8 cellular contexts compared by ENCODE assay signal in the genomic region with DNA sequence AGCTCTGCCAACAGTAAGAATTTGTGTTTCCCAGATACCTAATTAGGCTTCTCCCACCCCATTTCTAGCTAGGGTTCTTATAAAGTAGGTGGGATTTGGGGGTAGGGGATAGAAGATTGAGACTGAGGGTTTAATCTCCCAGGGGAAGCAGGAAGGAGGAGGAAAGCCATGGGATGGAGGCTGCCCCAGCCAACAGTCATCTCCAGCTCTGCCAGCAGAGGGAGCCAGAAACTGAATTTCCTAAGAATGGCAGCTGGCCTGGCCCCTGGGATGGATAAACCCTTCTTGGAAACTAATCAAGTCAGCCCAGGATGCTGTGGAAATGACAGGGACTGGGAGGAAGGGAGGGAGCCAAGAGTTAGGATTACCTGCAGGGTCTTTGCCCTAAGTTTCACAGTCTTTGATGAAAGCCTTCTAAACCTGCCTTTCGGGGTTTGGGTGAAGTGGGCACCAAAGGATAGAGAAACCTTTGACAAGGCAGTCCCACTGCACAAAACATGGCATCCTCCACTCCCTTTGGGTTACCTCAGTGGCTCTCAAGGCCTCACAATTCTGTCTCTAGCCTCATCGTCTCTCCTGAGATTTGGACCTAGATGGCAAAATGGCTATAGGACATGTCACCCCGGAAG. TPM values are rescaled to one million over a fixed set of nuclear protein-coding genes. Genes with fewer than 3 reads are reported as not detected.
DNase-seq lines count a peak whose midpoint lies in the region; ATAC-seq and TF ChIP-seq lines count a peak whose summit lies in the region.

No MANE protein-coding gene starts in this region.

- H3K79me2 ChIP-seq in HCT116 (ENCODE audit: insufficient read depth, low read length) = no peaks in the 10 kb centered on the region

- no peak for TF ChIP-seq POLR2A in HCT116 (IDR thresholded peaks at IDR 0.05; ENCODE audit: borderline replicate concordance, extremely low read depth, insufficient read depth, insufficient read length)

- no peaks in the 10 kb centered on the region for H3K36me3 Mint-ChIP-seq in activated T-cell treated with anti-CD3 and anti-CD28 coated beads, Interleukin-2, amount 50 U/mL, for 4 hours (ENCODE audit: insufficient read depth)

- H3K4me3 Mint-ChIP-seq in activated T-cell treated with anti-CD3 and anti-CD28 coated beads, Interleukin-2, amount 50 U/mL, for 4 hours = no peak overlapping the region

- peak; percentile 90 for ATAC-seq in HCT116
- ATAC-seq in activated T-cell treated with anti-CD3 and anti-CD28 coated beads, Interleukin-2, amount 50 U/mL, for 4 hours = peak; percentile 34 to 61
- peak; percentile 70 for ATAC-seq in omental fat pad (ENCODE audit: low FRiP score)
- no peak for ATAC-seq in HG03025 (IDR thresholded peaks at IDR 0.05; ENCODE audit: low FRiP score, unreplicated experiment)
- no peak for ATAC-seq in GM18519 (IDR thresholded peaks at IDR 0.05; ENCODE audit: low FRiP score, unreplicated experiment)

- H3K4me1 Mint-ChIP-seq in activated T-cell treated with anti-CD3 and anti-CD28 coated beads, Interleukin-2, amount 50 U/mL, for 4 hours (ENCODE audit: low read depth) = no peaks in the 10 kb centered on the region

- no peak overlapping the region for H2AFZ ChIP-seq in HCT116 (ENCODE audit: low read depth, low read length, poor library complexity, severe bottlenecking)

- TF ChIP-seq CTCF in HCT116 (IDR thresholded peaks at IDR 0.05 in 2 of 3, conservative IDR thresholded peaks at IDR 0.05 in 1 of 3; ENCODE audit: borderline replicate concordance in 1 of 3, insufficient read depth in 1 of 3, low read depth in 2 of 3, low read length in 2 of 3) = peak; percentile 56 to 65 (median 61); a peak in 5 of 6 replicates
- peak; percentile 94 for TF ChIP-seq CTCF in fibroblast of mammary gland (conservative IDR thresholded peaks at IDR 0.05; ENCODE audit: control insufficient read depth, insufficient read depth, low read depth, low read length)
- no peak for TF ChIP-seq CTCF in omental fat pad (IDR thresholded peaks at IDR 0.05)

- no TSS peak for BruUV-seq in HCT116 (replicated peaks; lab: Mats Ljungman, UMichigan)

- H3K4me3 ChIP-seq in HCT116 (replicated peaks in 1 of 2; ENCODE audit: low read depth in 1 of 2, low read length in 2 of 2) = no peak overlapping the region
- no peak overlapping the region for H3K4me3 ChIP-seq in fibroblast of mammary gland (ENCODE audit: control insufficient read depth, low read depth, low read length)

- H3K27ac ChIP-seq in HCT116 (ENCODE audit: low read depth, low read length) = no peak overlapping the region

- POLR2A ChIA-PET in HCT116 (lab: Charles Lee) = no interaction called here

- TF ChIP-seq RAD21 in HCT116 (IDR thresholded peaks at IDR 0.05; ENCODE audit: low read depth) = peak; percentile 79

- DNase-seq in DMS114 treated with DMSO at 0.1 percent for 48 hours (lab: John Stamatoyannopoulos, UW; ENCODE audit: unreplicated experiment) (peak; percentile 16), HCT116 (ENCODE audit: low read depth, low spot score) (peak; percentile 13), NCI-H69 (lab: John Stamatoyannopoulos, UW) (peak; percentile 79), fibroblast of mammary gland (ENCODE audit: low read depth) (peak; percentile 75), omental fat pad (ENCODE audit: low spot score) (peak; percentile 29)
- DNase-seq in activated T-cell treated with anti-CD3 and anti-CD28 coated beads, Interleukin-2, amount 50 U/mL, for 4 hours = peak; percentile 47

- H3K27me3 ChIP-seq in HCT116 (ENCODE audit: insufficient read depth, low read length) = no peaks in the 10 kb centered on the region

- H3K4me1 ChIP-seq in HCT116 (ENCODE audit: control insufficient read depth in 1 of 2, insufficient read depth in 2 of 2, low read length in 2 of 2) = peaks cover 0 to 9% of the 10 kb centered on the region in 2 experiments; a peak in 3 of 4 replicates

- RAD21 ChIA-PET in HCT116 (lab: Charles Lee; ENCODE audit: low non-redundant PET in 1 of 2, low total read pairs in 2 of 2, uncharacterized antibody in 2 of 2, unreplicated experiment in 2 of 2) = interaction anchor here in 1 of 2 experiments (0.7 kb wide), 1 partner anchor 61 kb away, joined by 3 read pairs; no protein-coding TSS in a partner anchor

- H3K9me2 ChIP-seq in HCT116 (ENCODE audit: insufficient read depth) = no peaks in the 10 kb centered on the region

- H3K9me3 ChIP-seq in HCT116 (ENCODE audit: control insufficient read depth in 1 of 2, insufficient read depth in 1 of 2, low read depth in 1 of 2, low read length in 2 of 2) = no peaks in the 10 kb centered on the region

- no peaks in the 10 kb centered on the region for H3K27me3 Mint-ChIP-seq in activated T-cell treated with anti-CD3 and anti-CD28 coated beads, Interleukin-2, amount 50 U/mL, for 4 hours (ENCODE audit: low read depth)

- H3K36me3 ChIP-seq in HCT116 (ENCODE audit: control insufficient read depth in 1 of 2, insufficient read depth in 2 of 2, low read length in 2 of 2) = no peaks in the 10 kb centered on the region

- no peak overlapping the region for H3K9ac ChIP-seq in HCT116 (ENCODE audit: low read length)

- intact Hi-C loops in HCT116 (cut with micrococcal nuclease) = loop anchor here (1.0 kb wide), 1 partner anchor 295 kb away; no protein-coding TSS in a partner anchor

- H3K9me3 Mint-ChIP-seq in activated T-cell treated with anti-CD3 and anti-CD28 coated beads, Interleukin-2, amount 50 U/mL, for 4 hours = no peaks in the 10 kb centered on the region

- CTCF ChIA-PET in HCT116 (lab: Charles Lee) = interaction anchor here (0.9 to 1.3 kb wide), 2 partner anchors 295 to 300 kb away, joined by 3 to 6 read pairs; no protein-coding TSS in a partner anchor

- H4K20me1 ChIP-seq in HCT116 (ENCODE audit: insufficient read depth) = no peaks in the 10 kb centered on the region

- no peak overlapping the region for H3K4me2 ChIP-seq in HCT116 (ENCODE audit: low read length)

TF ChIP-seq in HCT116, 20 proteins besides CTCF, POLR2A, EP300 and RAD21:
- TF ChIP-seq, protein P1, sequence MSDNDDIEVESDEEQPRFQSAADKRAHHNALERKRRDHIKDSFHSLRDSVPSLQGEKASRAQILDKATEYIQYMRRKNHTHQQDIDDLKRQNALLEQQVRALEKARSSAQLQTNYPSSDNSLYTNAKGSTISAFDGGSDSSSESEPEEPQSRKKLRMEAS (IDR thresholded peaks at IDR 0.05) = no peak
- TF ChIP-seq SP1 (IDR thresholded peaks at IDR 0.05; ENCODE audit: low read depth) (no peak), ZFX (IDR thresholded peaks at IDR 0.05) (no peak), YY1 (IDR thresholded peaks at IDR 0.05; ENCODE audit: extremely low read depth, insufficient replicate concordance, low read depth, low read length) (no peak)

RNA-seq across cellular contexts. Expression of gene ERCC6L, which starts 6.7 kb away (rescaled TPM):
- total RNA-seq in HCT116 (2021; ENCODE audit: unreplicated experiment) (12.5 TPM), omental fat pad (under 1 TPM in 3 of 4 donors, not detected in 1; 0.12 to 0.19 (median 0.13) TPM)
- polyA plus RNA-seq in HCT116 (2012) = 2.6 and 4.8 TPM in 2 replicates
- 1 to 10 TPM; 2.9 to 4.7 (median 4.3) TPM for total RNA-seq in activated T-cell treated with anti-CD3 and anti-CD28 coated beads, Interleukin-2, amount 50 U/mL, for 4 hours

RNA-seq across cellular contexts. Expression of gene RPS4X, which starts 31.5 kb away (rescaled TPM):
- total RNA-seq in HCT116 (2021; ENCODE audit: unreplicated experiment) = 1,125 TPM
- 1,648 and 1,992 TPM in 2 replicates for polyA plus RNA-seq in HCT116 (2012)
- total RNA-seq in activated T-cell treated with anti-CD3 and anti-CD28 coated beads, Interleukin-2, amount 50 U/mL, for 4 hours = 1,000 to 10,000 TPM; 1,059 to 1,737 (median 1,063) TPM
- 1,000 to 10,000 TPM in 2 of 4 donors, 100 to 1,000 TPM in 2; 603 to 1,148 (median 884) TPM for total RNA-seq in omental fat pad

Comparison
In these comparisons a context has a peak if more than half of its experiments do, and no peak if none do; other contexts are left out.
1. DNase-seq: peak in every context shown above with its lines; median percentile 79 in NCI-H69; 75 in fibroblast of mammary gland; 47 in activated T-cell treated with anti-CD3 and anti-CD28 coated beads, Interleukin-2, amount 50 U/mL, for 4 hours; 29 in omental fat pad; 16 in DMS114 treated with DMSO at 0.1 percent for 48 hours; 13 in HCT116.
2. ATAC-seq: peak in HCT116 (single experiment), activated T-cell treated with anti-CD3 and anti-CD28 coated beads, Interleukin-2, amount 50 U/mL, for 4 hours (2 of 2) and omental fat pad (single experiment); none in HG03025 (single experiment) and GM18519 (single experiment).
3. CTCF ChIP-seq: peak in HCT116 (3 of 3) and fibroblast of mammary gland (single experiment); none in omental fat pad (0 of 3).